In genomic region chr15:38029741-38030140, GRCh38 we compare ENCODE assay signal across 22 cellular contexts.
"Had no signal": no experiment of that assay in that cellular context is flagged by ENCODE, and none has a peak within 500 bp of the region (broad histone marks: within the 10 kb centered on the region; RNA-seq: fewer than 3 reads in every experiment).

No MANE protein-coding gene starts in this region.

- H3K27ac Mint-ChIP-seq: activated B cell treated with CpG ODN at 0.5 μM for 24 hours; activated CD4-positive, alpha-beta memory T cell treated with anti-CD3 and anti-CD28 coated beads for 36 hours; activated naive CD4-positive, alpha-beta T cell treated with anti-CD3 and anti-CD28 coated beads, Interleukin-2, amount 50 U/mL, for 72 hours; activated T-helper 1 cell treated with anti-CD3 and anti-CD28 coated beads, Interleukin-12 subunit alpha, Interleukin-12 subunit beta, Interleukin-2, Interleukin-4 antibody, amounts not matched to agents 30 ng/mL and 10 ng/mL and 1 ng/mL, durations not matched to agents 14 hours and 24 hours and 36 hours; progenitor cell of endocrine pancreas; stimulated activated naive CD8-positive, alpha-beta T cell treated with anti-CD3 and anti-CD28 coated beads, Interleukin-15, amount 100 ng/mL, for 72 hours had no signal

- H3K9me3 Mint-ChIP-seq: activated B cell treated with CpG ODN at 0.5 μM for 24 hours; activated CD4-positive, alpha-beta memory T cell treated with anti-CD3 and anti-CD28 coated beads for 36 hours; activated T-helper 1 cell treated with anti-CD3 and anti-CD28 coated beads, Interleukin-12 subunit alpha, Interleukin-12 subunit beta, Interleukin-2, Interleukin-4 antibody, amounts not matched to agents 30 ng/mL and 10 ng/mL and 1 ng/mL, durations not matched to agents 14 hours and 24 hours and 36 hours had no signal

- ATAC-seq: activated naive CD4-positive, alpha-beta T cell treated with anti-CD3 and anti-CD28 coated beads, Interleukin-2, amount 50 U/mL, for 72 hours; stimulated activated naive CD8-positive, alpha-beta T cell treated with anti-CD3 and anti-CD28 coated beads, Interleukin-15, amount 100 ng/mL, for 72 hours had no signal

- H3K36me3 Mint-ChIP-seq: activated CD4-positive, alpha-beta memory T cell treated with anti-CD3 and anti-CD28 coated beads for 36 hours; activated naive CD4-positive, alpha-beta T cell treated with anti-CD3 and anti-CD28 coated beads, Interleukin-2, amount 50 U/mL, for 72 hours; brain had no signal

- H3K4me1 Mint-ChIP-seq: activated B cell treated with CpG ODN at 0.5 μM for 24 hours; brain; neural crest cell; stimulated activated naive CD8-positive, alpha-beta T cell treated with anti-CD3 and anti-CD28 coated beads, Interleukin-15, amount 100 ng/mL, for 72 hours had no signal

- H3K27me3 Mint-ChIP-seq: activated CD4-positive, alpha-beta memory T cell treated with anti-CD3 and anti-CD28 coated beads for 36 hours; progenitor cell of endocrine pancreas had no signal

- DNase-seq: activated B cell treated with CpG ODN at 0.5 μM for 24 hours; activated CD4-positive, alpha-beta memory T cell treated with anti-CD3 and anti-CD28 coated beads for 36 hours; activated CD4-positive, alpha-beta T cell treated with anti-CD3 and anti-CD28 coated beads for 4 hours; activated gamma-delta T cell treated with Interleukin-2 at 50 U/mL for 16 hours; activated T-cell treated with anti-CD3 and anti-CD28 coated beads for 4 hours; amygdala; central memory CD4-positive, alpha-beta T cell; head of caudate nucleus; left ventricle myocardium inferior; small intestine; stimulated activated CD4-positive, alpha-beta T cell treated with anti-CD3 and anti-CD28 coated beads, Interleukin-15, amount 100 ng/mL, for 24 hours; stimulated activated CD4-positive, alpha-beta T cell treated with anti-CD3 and anti-CD28 coated beads, Interleukin-2, amount 100 ng/mL, for 48 hours; stimulated activated naive CD8-positive, alpha-beta T cell treated with anti-CD3 and anti-CD28 coated beads, Interleukin-15, amount 100 ng/mL, for 72 hours; transverse colon had no signal

- H3K4me3 ChIP-seq: coronary artery, left ventricle myocardium inferior, right atrium auricular region, suprapubic skin, transverse colon had no signal

- H3K4me3 Mint-ChIP-seq: activated B cell treated with CpG ODN at 0.5 μM for 24 hours; activated CD4-positive, alpha-beta memory T cell treated with anti-CD3 and anti-CD28 coated beads for 36 hours; activated T-helper 1 cell treated with anti-CD3 and anti-CD28 coated beads, Interleukin-12 subunit alpha, Interleukin-12 subunit beta, Interleukin-2, Interleukin-4 antibody, amounts not matched to agents 30 ng/mL and 10 ng/mL and 1 ng/mL, durations not matched to agents 14 hours and 24 hours and 36 hours; brain; neural crest cell; stimulated activated naive CD8-positive, alpha-beta T cell treated with anti-CD3 and anti-CD28 coated beads, Interleukin-15, amount 100 ng/mL, for 72 hours had no signal
